ENCODE assay signal across 1 cellular context in the genomic region with DNA sequence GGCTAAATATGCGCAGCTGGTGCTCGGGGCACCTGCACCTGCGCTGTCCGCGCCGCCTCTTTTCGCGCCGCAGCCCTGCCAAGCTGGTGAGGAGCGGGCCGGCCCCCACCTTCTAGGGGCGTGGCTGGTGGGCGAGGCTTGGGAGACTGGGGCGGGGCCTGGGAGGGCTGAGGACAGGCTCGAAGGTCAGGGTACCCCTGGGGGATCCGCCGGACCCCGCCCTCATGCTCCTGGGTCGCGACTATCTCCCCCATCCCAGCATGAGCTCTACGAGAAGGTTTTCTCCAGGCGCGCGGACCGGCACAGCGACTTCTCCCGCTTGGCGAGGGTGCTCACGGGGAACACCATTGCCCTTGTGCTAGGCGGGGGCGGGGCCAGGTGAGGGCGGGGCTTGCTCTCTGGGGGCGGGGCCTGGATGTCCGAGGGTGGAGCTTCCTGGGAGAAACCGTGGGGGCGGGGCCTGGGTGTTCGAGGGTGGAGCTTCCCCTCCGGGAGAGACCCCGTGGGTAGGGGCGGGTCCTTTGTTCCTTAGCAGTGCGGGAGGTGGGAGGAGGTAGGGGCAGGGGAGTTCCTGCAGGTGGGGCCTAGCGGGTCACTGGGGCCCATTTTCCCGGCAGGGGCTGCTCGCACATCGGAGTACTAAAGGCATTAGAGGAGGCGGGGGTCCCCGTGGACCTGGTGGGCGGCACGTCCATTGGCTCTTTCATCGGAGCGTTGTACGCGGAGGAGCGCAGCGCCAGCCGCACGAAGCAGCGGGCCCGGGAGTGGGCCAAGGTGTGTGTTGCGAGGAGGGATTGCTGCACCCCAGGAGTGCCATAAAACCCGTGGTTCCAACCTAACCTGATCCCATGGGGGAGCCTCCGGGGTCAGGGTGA.
TF ChIP-seq lines count a peak whose summit lies in the region.

No MANE protein-coding gene starts in this region.

TF ChIP-seq in HepG2, 621 proteins besides CTCF, POLR2A, EP300 and RAD21:
- no peak for TF ChIP-seq ZNF850 (CRISPR knock-in tag; conservative IDR thresholded peaks at IDR 0.05)
- TF ChIP-seq ZNF562 (CRISPR knock-in tag; IDR thresholded peaks at IDR 0.05; ENCODE audit: borderline replicate concordance): no peak
- no peak for TF ChIP-seq NFIB (CRISPR knock-in tag; IDR thresholded peaks at IDR 0.05; ENCODE audit: borderline replicate concordance)
- TF ChIP-seq, protein P1, sequence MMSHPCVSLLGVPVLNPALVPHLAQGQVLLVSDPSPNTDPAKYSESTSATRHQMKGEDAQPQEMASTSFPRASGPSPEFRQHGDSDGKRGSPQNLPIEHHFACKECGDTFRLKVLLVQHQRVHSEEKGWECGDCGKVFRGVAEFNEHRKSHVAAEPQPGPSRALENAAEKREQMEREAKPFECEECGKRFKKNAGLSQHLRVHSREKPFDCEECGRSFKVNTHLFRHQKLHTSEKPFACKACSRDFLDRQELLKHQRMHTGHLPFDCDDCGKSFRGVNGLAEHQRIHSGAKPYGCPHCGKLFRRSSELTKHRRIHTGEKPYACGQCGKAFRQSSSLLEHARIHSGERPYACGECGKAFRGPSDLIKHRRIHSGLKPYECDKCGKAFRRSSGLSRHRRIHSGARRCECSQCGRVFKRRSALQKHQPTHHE (CRISPR knock-in tag; IDR thresholded peaks at IDR 0.05; ENCODE audit: borderline replicate concordance): no peak
- no peak for TF ChIP-seq HCFC1 (IDR thresholded peaks at IDR 0.05; ENCODE audit: low read depth, low read length)
- TF ChIP-seq KLF9 (CRISPR knock-in tag; IDR thresholded peaks at IDR 0.05; ENCODE audit: low read depth): no peak
- TF ChIP-seq ZNF713 (CRISPR knock-in tag; IDR thresholded peaks at IDR 0.05): no peak
- no peak for TF ChIP-seq PAF1 (CRISPR knock-in tag; IDR thresholded peaks at IDR 0.05)
- TF ChIP-seq, protein P2, sequence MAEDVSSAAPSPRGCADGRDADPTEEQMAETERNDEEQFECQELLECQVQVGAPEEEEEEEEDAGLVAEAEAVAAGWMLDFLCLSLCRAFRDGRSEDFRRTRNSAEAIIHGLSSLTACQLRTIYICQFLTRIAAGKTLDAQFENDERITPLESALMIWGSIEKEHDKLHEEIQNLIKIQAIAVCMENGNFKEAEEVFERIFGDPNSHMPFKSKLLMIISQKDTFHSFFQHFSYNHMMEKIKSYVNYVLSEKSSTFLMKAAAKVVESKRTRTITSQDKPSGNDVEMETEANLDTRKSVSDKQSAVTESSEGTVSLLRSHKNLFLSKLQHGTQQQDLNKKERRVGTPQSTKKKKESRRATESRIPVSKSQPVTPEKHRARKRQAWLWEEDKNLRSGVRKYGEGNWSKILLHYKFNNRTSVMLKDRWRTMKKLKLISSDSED (CRISPR knock-in tag; IDR thresholded peaks at IDR 0.05): no peak
- TF ChIP-seq PRMT3 (CRISPR knock-in tag; IDR thresholded peaks at IDR 0.05; ENCODE audit: borderline replicate concordance, low read depth): no peak
- TF ChIP-seq, protein P3, sequence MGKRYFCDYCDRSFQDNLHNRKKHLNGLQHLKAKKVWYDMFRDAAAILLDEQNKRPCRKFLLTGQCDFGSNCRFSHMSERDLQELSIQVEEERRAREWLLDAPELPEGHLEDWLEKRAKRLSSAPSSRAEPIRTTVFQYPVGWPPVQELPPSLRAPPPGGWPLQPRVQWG (CRISPR knock-in tag; IDR thresholded peaks at IDR 0.05; ENCODE audit: borderline replicate concordance, low read depth): no peak
- no peak for TF ChIP-seq ZKSCAN5 (CRISPR knock-in tag; IDR thresholded peaks at IDR 0.05)
- no peak for TF ChIP-seq SALL1 (CRISPR knock-in tag; IDR thresholded peaks at IDR 0.05)
- TF ChIP-seq ZNF143 (CRISPR knock-in tag; IDR thresholded peaks at IDR 0.05): no peak
- no peak for TF ChIP-seq ZC3H4 (CRISPR knock-in tag; IDR thresholded peaks at IDR 0.05; ENCODE audit: borderline replicate concordance)
- TF ChIP-seq, protein P4, sequence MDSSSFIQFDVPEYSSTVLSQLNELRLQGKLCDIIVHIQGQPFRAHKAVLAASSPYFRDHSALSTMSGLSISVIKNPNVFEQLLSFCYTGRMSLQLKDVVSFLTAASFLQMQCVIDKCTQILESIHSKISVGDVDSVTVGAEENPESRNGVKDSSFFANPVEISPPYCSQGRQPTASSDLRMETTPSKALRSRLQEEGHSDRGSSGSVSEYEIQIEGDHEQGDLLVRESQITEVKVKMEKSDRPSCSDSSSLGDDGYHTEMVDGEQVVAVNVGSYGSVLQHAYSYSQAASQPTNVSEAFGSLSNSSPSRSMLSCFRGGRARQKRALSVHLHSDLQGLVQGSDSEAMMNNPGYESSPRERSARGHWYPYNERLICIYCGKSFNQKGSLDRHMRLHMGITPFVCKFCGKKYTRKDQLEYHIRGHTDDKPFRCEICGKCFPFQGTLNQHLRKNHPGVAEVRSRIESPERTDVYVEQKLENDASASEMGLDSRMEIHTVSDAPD (CRISPR knock-in tag; IDR thresholded peaks at IDR 0.05): no peak
- no peak for TF ChIP-seq HNRNPUL1 (IDR thresholded peaks at IDR 0.05; ENCODE audit: low read depth, low read length)
- no peak for TF ChIP-seq ETV6 (CRISPR knock-in tag; conservative IDR thresholded peaks at IDR 0.05)
